In the genomic region with DNA sequence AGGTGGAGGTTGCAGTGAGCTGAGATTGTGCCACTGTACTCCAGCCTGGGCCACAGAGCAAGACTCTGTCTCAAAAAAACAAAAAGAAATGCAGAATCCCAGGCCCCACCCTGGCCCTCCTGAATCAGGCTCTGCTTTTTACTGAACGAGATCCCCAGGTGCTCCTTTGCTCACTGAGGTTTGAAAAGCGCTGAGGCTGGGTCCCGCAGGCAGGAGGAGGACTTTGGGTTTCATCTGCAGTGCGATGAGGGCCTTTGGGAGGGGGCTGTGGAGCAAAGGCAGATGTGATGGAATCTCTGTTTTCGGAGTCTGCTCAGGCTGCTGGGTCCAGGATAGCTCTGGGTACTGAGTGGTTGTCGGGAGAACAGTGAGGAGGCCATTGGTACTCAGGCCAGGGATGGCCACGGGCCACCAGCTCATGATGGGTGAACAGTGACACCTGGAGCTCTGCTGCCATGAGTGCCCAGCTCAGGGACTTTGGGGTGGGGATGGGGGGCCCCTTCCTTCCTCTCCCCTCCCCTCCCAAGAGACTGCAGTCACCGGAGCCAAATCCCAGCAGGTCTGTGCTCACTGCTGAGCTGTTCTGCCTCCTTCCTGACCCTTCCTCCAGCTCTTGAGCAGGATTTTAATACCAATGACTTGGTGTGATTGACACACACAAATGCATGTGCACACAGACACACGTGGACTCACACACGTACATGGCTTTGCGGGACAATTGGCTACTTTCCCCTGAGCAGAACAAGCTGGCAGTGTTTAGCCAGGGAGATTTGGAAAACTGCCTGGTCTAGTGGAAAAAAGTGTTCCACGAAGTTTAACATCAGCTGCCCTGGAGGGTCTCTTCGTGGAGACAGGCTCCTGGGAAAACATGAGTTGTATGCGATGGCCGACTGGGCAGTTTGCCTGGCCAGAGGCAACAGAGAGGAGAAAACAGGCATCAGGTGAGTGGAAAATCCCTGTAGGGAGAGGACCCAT, we compare ENCODE assay signal across 1 cellular context.
TF ChIP-seq lines count a peak whose summit lies in the region.

No MANE protein-coding gene starts in this region.

TF ChIP-seq in SK-N-SH, 30 proteins besides CTCF, POLR2A, EP300 and RAD21:
- no peak for TF ChIP-seq PBX3 (IDR thresholded peaks at IDR 0.05)
- no peak for TF ChIP-seq FOXJ3 (CRISPR knock-in tag; IDR thresholded peaks at IDR 0.05)
- no peak for TF ChIP-seq FOXM1 (IDR thresholded peaks at IDR 0.05; ENCODE audit: low read depth)
